1 cellular context compared by ENCODE assay signal in genomic region chr10:16950686-16951681, GRCh38.
TF ChIP-seq lines count a peak whose summit lies in the region.

No MANE protein-coding gene starts in this region.

TF ChIP-seq in H1, 55 proteins besides CTCF, POLR2A, EP300 and RAD21 (continued from another document):
- TF ChIP-seq YY1 (IDR thresholded peaks at IDR 0.05; ENCODE audit: low read depth, low read length) (no peak), ASH2L (IDR thresholded peaks at IDR 0.05; ENCODE audit: low read length) (peak; percentile 32), RXRA (IDR thresholded peaks at IDR 0.05; ENCODE audit: insufficient read depth, low read depth, low read length) (no peak)
